19 cellular contexts compared by ENCODE assay signal in genomic region chr5:138832218-138832617, GRCh38. TPM values are rescaled to one million over a fixed set of nuclear protein-coding genes. Genes with fewer than 3 reads are reported as not detected.
DNase-seq lines count a peak whose midpoint lies in the region; ATAC-seq, FAIRE-seq and TF ChIP-seq lines count a peak whose summit lies in the region.
"Had no signal": no experiment of that assay in that cellular context is flagged by ENCODE, and none has a peak within 500 bp of the region (broad histone marks: within the 10 kb centered on the region; RNA-seq: fewer than 3 reads in every experiment).

No MANE protein-coding gene starts in this region.

- H3K14ac ChIP-seq in mesenchymal stem cell (ENCODE audit: low read length in 2 of 2) = no peak overlapping the region

- H2BK12ac ChIP-seq in mesenchymal stem cell (ENCODE audit: low read length in 2 of 2) = no peak overlapping the region

- H3K27me3 Mint-ChIP-seq in GM23338 (ENCODE audit: insufficient read depth, low read depth, poor library complexity) = peaks cover 12% of the 10 kb centered on the region
- H3K27me3 Mint-ChIP-seq in effector memory CD8-positive, alpha-beta T cell = no peaks in the 10 kb centered on the region
- H3K27me3 Mint-ChIP-seq: T-helper 17 cell had no signal

- H2BK15ac ChIP-seq in mesenchymal stem cell (ENCODE audit: low read depth, poor library complexity, severe bottlenecking) = no peak overlapping the region

- H3F3A ChIP-seq in GM23338 (replicated peaks; ENCODE audit: low read depth) = no peaks in the 10 kb centered on the region

- H4K20me1 ChIP-seq in GM23338 (replicated peaks; ENCODE audit: insufficient read depth) = no peaks in the 10 kb centered on the region

- peaks cover 63% of the 10 kb centered on the region for H3K4me1 ChIP-seq in GM23338 (ENCODE audit: insufficient read depth)
- H3K4me1 ChIP-seq in mesenchymal stem cell (ENCODE audit: control insufficient read depth, insufficient read depth, low read depth, low read length) = peaks cover 4% of the 10 kb centered on the region

- H3K36me3 ChIP-seq in GM23338 (ENCODE audit: insufficient read depth) (peaks cover 12% of the 10 kb centered on the region; the same call in 1 of the 2 replicates), mesenchymal stem cell (ENCODE audit: control insufficient read depth in 1 of 2, insufficient read depth in 2 of 2, low read depth in 1 of 2, low read length in 2 of 2) (peaks cover 7 to 30% of the 10 kb centered on the region in 2 experiments)

- no peak overlapping the region for H3K23ac ChIP-seq in mesenchymal stem cell (ENCODE audit: low read length in 2 of 2)

- DNase-seq in GM23338 (ENCODE audit: low spot score) = no peak
- peak; percentile 59 for DNase-seq in M059J (ENCODE audit: low read depth)
- DNase-seq in astrocyte of the hippocampus (ENCODE audit: low read depth, low spot score) = peak; percentile 33
- DNase-seq in mesenchymal stem cell = peak; percentile 40
- no peak for DNase-seq in NCI-H524 (lab: John Stamatoyannopoulos, UW)
- no peak for DNase-seq in HTR-8/SVneo (ENCODE audit: insufficient read length, low spot score)
- no peak for DNase-seq in effector memory CD8-positive, alpha-beta T cell
- DNase-seq: activated CD4-positive, CD25-positive, alpha-beta regulatory T cell treated with anti-CD3 and anti-CD28 coated beads, Interleukin-2, amount 50 U/mL, for 72 hours; activated effector memory CD4-positive, alpha-beta T cell treated with Interleukin-2 at 50 U/mL for 16 hours; amniotic stem cell; gastrocnemius medialis; Karpas-422; left ventricle myocardium superior; naive thymus-derived CD4-positive, alpha-beta T cell; NCI-H1694 treated with DMSO at 0.1 percent for 48 hours; Right ventricle myocardium superior; T-helper 17 cell had no signal

- no peak overlapping the region for H2BK5ac ChIP-seq in mesenchymal stem cell (ENCODE audit: low read depth, low read length, poor library complexity, severe bottlenecking)

- no peak overlapping the region for H3K9ac ChIP-seq in mesenchymal stem cell (ENCODE audit: low read length)

- H3K27ac Mint-ChIP-seq in GM23338 = peak overlapping the region; percentile 85
- H3K27ac Mint-ChIP-seq in effector memory CD8-positive, alpha-beta T cell = no peak overlapping the region
- H3K27ac Mint-ChIP-seq: naive thymus-derived CD4-positive, alpha-beta T cell; stimulated activated effector memory CD8-positive, alpha-beta T cell treated with anti-CD3 and anti-CD28 coated beads, Interleukin-12 subunit alpha, Interleukin-12 subunit beta, amount 100 ng/mL, for 72 hours; T-helper 17 cell had no signal

- peaks cover 21% of the 10 kb centered on the region for H3K79me1 ChIP-seq in mesenchymal stem cell (replicated peaks; ENCODE audit: low read length, poor library complexity, severe bottlenecking)

- H3K4me3 Mint-ChIP-seq in GM23338 = no peak overlapping the region
- no peak overlapping the region for H3K4me3 Mint-ChIP-seq in effector memory CD8-positive, alpha-beta T cell
- H3K4me3 Mint-ChIP-seq: naive thymus-derived CD4-positive, alpha-beta T cell; stimulated activated effector memory CD8-positive, alpha-beta T cell treated with anti-CD3 and anti-CD28 coated beads, Interleukin-12 subunit alpha, Interleukin-12 subunit beta, amount 100 ng/mL, for 72 hours; T-helper 17 cell had no signal

- no peaks in the 10 kb centered on the region for H3K9me3 ChIP-seq in mesenchymal stem cell (ENCODE audit: control insufficient read depth, low read length)
- H3K9me3 ChIP-seq: gastrocnemius medialis had no signal

- H3K4me3 ChIP-seq in GM23338 (no peak overlapping the region), mesenchymal stem cell (ENCODE audit: insufficient read depth in 1 of 2, low read depth in 1 of 2, low read length in 2 of 2) (no peak overlapping the region)
- H3K4me3 ChIP-seq: gastrocnemius medialis had no signal

- FAIRE-seq in HTR-8/SVneo (lab: Jason Lieb, UNC) = no peak

- H2AFZ ChIP-seq in GM23338 (no peak overlapping the region), mesenchymal stem cell (ENCODE audit: low read depth, low read length) (no peak overlapping the region)

- H3K4me2 ChIP-seq in GM23338 (peak overlapping the region; percentile 64), mesenchymal stem cell (ENCODE audit: low read length, poor library complexity, severe bottlenecking) (no peak overlapping the region)

- H3K27me3 ChIP-seq in GM23338 (ENCODE audit: insufficient read depth) (no peaks in the 10 kb centered on the region), mesenchymal stem cell (ENCODE audit: control insufficient read depth in 1 of 2, insufficient read depth in 1 of 2, low read length in 2 of 2) (no peaks in the 10 kb centered on the region)
- H3K27me3 ChIP-seq: gastrocnemius medialis had no signal

- H3K27ac ChIP-seq in GM23338 (ENCODE audit: low read depth) = peak overlapping the region; percentile 39; the same call in 1 of the 2 replicates
- H3K27ac ChIP-seq in mesenchymal stem cell (ENCODE audit: low read length, poor library complexity, severe bottlenecking) = no peak overlapping the region
- H3K27ac ChIP-seq: gastrocnemius medialis had no signal

- H3K36me3 Mint-ChIP-seq in GM23338 (ENCODE audit: low read depth) = peaks cover 37% of the 10 kb centered on the region
- H3K36me3 Mint-ChIP-seq in effector memory CD8-positive, alpha-beta T cell (ENCODE audit: insufficient read depth) = no peaks in the 10 kb centered on the region

- no peak overlapping the region for H2BK120ac ChIP-seq in mesenchymal stem cell (ENCODE audit: low read depth, low read length)

- H4K8ac ChIP-seq in mesenchymal stem cell (ENCODE audit: low read length) = no peak overlapping the region

- 68% methylated on average over 1 of the region's 2 CpGs for WGBS in mesenchymal stem cell

- no peak overlapping the region for H3K18ac ChIP-seq in mesenchymal stem cell (ENCODE audit: low read depth in 1 of 2, low read length in 2 of 2)

- no peak for TF ChIP-seq CTCF in GM23338 (conservative IDR thresholded peaks at IDR 0.05; ENCODE audit: low read depth in 2 of 2)

- no peak for ATAC-seq in GM23338
- ATAC-seq in effector memory CD8-positive, alpha-beta T cell (replicated peaks) = no peak
- no peak for ATAC-seq in GM18868 (IDR thresholded peaks at IDR 0.05; ENCODE audit: unreplicated experiment)
- ATAC-seq: gastrocnemius medialis; left ventricle myocardium superior; naive thymus-derived CD4-positive, alpha-beta T cell; stimulated activated effector memory CD8-positive, alpha-beta T cell treated with anti-CD3 and anti-CD28 coated beads, Interleukin-12 subunit alpha, Interleukin-12 subunit beta, amount 100 ng/mL, for 72 hours; T-helper 17 cell had no signal

- H3K4me1 Mint-ChIP-seq in GM23338 = peaks cover 79% of the 10 kb centered on the region
- H3K4me1 Mint-ChIP-seq in effector memory CD8-positive, alpha-beta T cell (ENCODE audit: low read depth in 2 of 2) = peaks cover 0 to 3% of the 10 kb centered on the region in 2 donors

- no peaks in the 10 kb centered on the region for H3K9me2 ChIP-seq in GM23338 (ENCODE audit: insufficient read depth)

- peaks cover 44% of the 10 kb centered on the region for H3K79me2 ChIP-seq in GM23338 (replicated peaks; ENCODE audit: insufficient read depth)

- H3K9me3 Mint-ChIP-seq in GM23338 = no peaks in the 10 kb centered on the region; the same call in 2 of the 3 replicates
- H3K9me3 Mint-ChIP-seq in effector memory CD8-positive, alpha-beta T cell = no peaks in the 10 kb centered on the region
- H3K9me3 Mint-ChIP-seq: naive thymus-derived CD4-positive, alpha-beta T cell; stimulated activated effector memory CD8-positive, alpha-beta T cell treated with anti-CD3 and anti-CD28 coated beads, Interleukin-12 subunit alpha, Interleukin-12 subunit beta, amount 100 ng/mL, for 72 hours had no signal

- no peak overlapping the region for H4K91ac ChIP-seq in mesenchymal stem cell (ENCODE audit: low read length)

- H2AK5ac ChIP-seq in mesenchymal stem cell (ENCODE audit: low read length, severe bottlenecking) = no peak overlapping the region

- H3K4ac ChIP-seq in mesenchymal stem cell (ENCODE audit: low read depth in 1 of 2, low read length in 2 of 2) = no peak overlapping the region

TF ChIP-seq in GM23338, 12 proteins besides CTCF, POLR2A, EP300 and RAD21 (continues in another document):
- TF ChIP-seq STAT1 (IDR thresholded peaks at IDR 0.05; ENCODE audit: unreplicated experiment) = no peak
- TF ChIP-seq REST (IDR thresholded peaks at IDR 0.05; ENCODE audit: unreplicated experiment) = no peak

RNA-seq across cellular contexts. Expression of gene LRRTM2, which starts 42.9 kb away (rescaled TPM):
- not detected in 2 replicates for total RNA-seq in GM23338 (2014; rRNA removed; shearing (Covaris generic))
- 0.89 and 1.5 TPM in 2 replicates for polyA plus RNA-seq in GM23338 (2016; fragmentation: Nextera tagmentation; extraction: Ambion mirVana)
- total RNA-seq in M059J (2014; rRNA removed; shearing (Covaris generic)) = not detected in 2 replicates
- polyA plus RNA-seq in mesenchymal stem cell (2013, experiment 1 of 2) = 0.86 TPM
- 1.2 TPM for polyA plus RNA-seq in mesenchymal stem cell (2013, experiment 2 of 2)
- total RNA-seq: Right ventricle myocardium superior had no signal
- polyA plus RNA-seq: naive thymus-derived CD4-positive, alpha-beta T cell had no signal

Comparison
In these comparisons a context has a peak if more than half of its experiments do, and no peak if none do; other contexts are left out.
1. DNase-seq: peak in M059J (single experiment), astrocyte of the hippocampus (single experiment) and mesenchymal stem cell (single experiment); none in GM23338 (single experiment), NCI-H524 (0 of 2), HTR-8/SVneo (single experiment) and effector memory CD8-positive, alpha-beta T cell (0 of 3).